ENCODE assay signal across 8 cellular contexts in the genomic region with DNA sequence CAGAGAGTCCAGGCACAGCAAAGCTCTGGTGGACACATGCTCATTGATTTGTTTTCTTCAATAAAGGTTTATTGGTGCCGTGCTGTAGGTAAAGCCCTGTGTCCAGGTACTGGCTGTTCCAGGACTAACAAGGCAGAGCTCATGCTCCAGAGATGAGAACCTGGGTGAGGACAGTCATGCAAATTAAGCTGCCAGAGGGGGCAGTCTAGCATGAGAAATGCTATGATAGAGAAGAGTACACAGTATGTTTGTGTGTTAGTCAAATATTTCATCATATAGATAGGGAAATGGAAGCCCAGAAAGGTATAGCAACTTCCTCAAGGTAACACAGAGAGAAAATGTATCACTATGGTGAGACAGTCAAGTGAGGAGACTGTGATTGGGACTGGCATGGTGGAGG. TPM values are rescaled to one million over a fixed set of nuclear protein-coding genes. Genes with fewer than 3 reads are reported as not detected.
"Had no signal": no experiment of that assay in that cellular context is flagged by ENCODE, and none has a peak within 500 bp of the region (broad histone marks: within the 10 kb centered on the region; RNA-seq: fewer than 3 reads in every experiment).

No MANE protein-coding gene starts in this region.

RNA-seq across cellular contexts. Expression of gene FAM236B, which starts 5.7 kb away (rescaled TPM):
- total RNA-seq: LHCN-M2, MCF 10A, NCI-H460, PC-9, Right ventricle myocardium inferior, RPMI7951, SJCRH30, SK-MEL-5 had no signal

RNA-seq across cellular contexts. Expression of gene DMRTC1B, which starts 11.5 kb away (rescaled TPM):
- total RNA-seq: LHCN-M2, MCF 10A, NCI-H460, PC-9, Right ventricle myocardium inferior, RPMI7951, SJCRH30, SK-MEL-5 had no signal

RNA-seq across cellular contexts. Expression of gene FAM236D, which starts 19.9 kb away (rescaled TPM):
- total RNA-seq: LHCN-M2, MCF 10A, NCI-H460, PC-9, Right ventricle myocardium inferior, RPMI7951, SJCRH30, SK-MEL-5 had no signal
